9 cellular contexts compared by ENCODE assay signal in the genomic region with DNA sequence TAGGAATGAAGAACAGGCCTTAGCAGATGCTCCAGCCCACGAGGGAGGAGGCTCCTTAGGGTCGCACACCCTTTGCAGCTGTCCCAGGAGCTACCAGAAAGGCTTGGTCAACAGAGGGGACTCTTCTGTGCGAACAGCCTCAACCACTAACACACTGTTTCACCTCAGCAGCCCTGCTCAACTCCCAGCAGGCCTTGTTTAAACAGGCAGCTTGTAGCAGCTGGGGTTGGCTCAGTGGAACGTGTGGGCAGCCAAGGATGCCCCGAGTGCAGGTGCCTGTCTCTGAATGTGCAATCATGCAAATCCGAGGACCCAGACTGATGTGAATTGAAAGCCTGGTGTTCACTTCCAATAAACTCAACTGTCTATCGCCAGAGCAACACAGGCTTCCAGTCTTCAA.
DNase-seq lines count a peak whose midpoint lies in the region; ATAC-seq and TF ChIP-seq lines count a peak whose summit lies in the region.
"Had no signal": no experiment of that assay in that cellular context is flagged by ENCODE, and none has a peak within 500 bp of the region (broad histone marks: within the 10 kb centered on the region; RNA-seq: fewer than 3 reads in every experiment).

No MANE protein-coding gene starts in this region.

- no peaks in the 10 kb centered on the region for H3K36me3 ChIP-seq in lower lobe of right lung

- TF ChIP-seq CTCF in lower lobe of right lung (IDR thresholded peaks at IDR 0.05) = no peak

- intact Hi-C loops in lower lobe of right lung (cut with DNase I) = no loop called here

- DNase-seq in DMS 273 (lab: John Stamatoyannopoulos, UW; ENCODE audit: unreplicated experiment) (peak; percentile 19), DMS 273 treated with DMSO at 0.1 percent for 48 hours (lab: John Stamatoyannopoulos, UW) (no peak), NAMALWA (ENCODE audit: low spot score) (peak; percentile 98), lower lobe of right lung (no peak), NCI-H226 (no peak), H4 (ENCODE audit: low spot score) (no peak), GF-D8 (lab: John Stamatoyannopoulos, UW) (no peak)

- no peaks in the 10 kb centered on the region for H3K27me3 ChIP-seq in lower lobe of right lung (ENCODE audit: low read depth)

- peaks cover 19% of the 10 kb centered on the region for H3K4me1 ChIP-seq in lower lobe of right lung

- ATAC-seq in GM21723 (IDR thresholded peaks at IDR 0.05; ENCODE audit: unreplicated experiment) (peak; percentile 94), lower lobe of right lung (peak in 1 of 2 donors; percentile 42)

- H3K4me3 ChIP-seq in lower lobe of right lung = no peak overlapping the region

- peak overlapping the region; percentile 16 for H3K27ac ChIP-seq in lower lobe of right lung
- H3K27ac ChIP-seq: 22Rv1 had no signal

- peaks cover 5% of the 10 kb centered on the region for H3K9me3 ChIP-seq in lower lobe of right lung

Comparison
In these comparisons a context has a peak if more than half of its experiments do, and no peak if none do; other contexts are left out.
1. DNase-seq: peak in DMS 273 (single experiment) and NAMALWA (single experiment); none in DMS 273 treated with DMSO at 0.1 percent for 48 hours (single experiment), lower lobe of right lung (single experiment), NCI-H226 (single experiment), H4 (single experiment) and GF-D8 (single experiment).